13 cellular contexts compared by ENCODE assay signal in genomic region chr16:58829096-58829495, GRCh38.
"Had no signal": no experiment of that assay in that cellular context is flagged by ENCODE, and none has a peak within 500 bp of the region (broad histone marks: within the 10 kb centered on the region; RNA-seq: fewer than 3 reads in every experiment).

No MANE protein-coding gene starts in this region.

- ATAC-seq: body of pancreas, mucosa of descending colon, natural killer cell had no signal

- DNase-seq: activated naive CD4-positive, alpha-beta T cell treated with anti-CD3 and anti-CD28 coated beads, Interleukin-2, amount 50 U/mL, for 16 hours; activated T-cell treated with anti-CD3 and anti-CD28 coated beads, Interleukin-2, amount 50 U/mL, for 1 hour; amniotic stem cell; body of pancreas; central memory CD4-positive, alpha-beta T cell; cortex of kidney; effector memory CD4-positive, alpha-beta T cell; erythroblast; glutamatergic neuron; left cardiac atrium; mucosa of descending colon; natural killer cell; occipital lobe had no signal

- H3K4me1 ChIP-seq: body of pancreas had no signal

- H3K4me3 ChIP-seq: body of pancreas, mucosa of descending colon had no signal

- H3K27ac ChIP-seq: body of pancreas had no signal

- H3K9me3 ChIP-seq: body of pancreas, mucosa of descending colon had no signal

- H3K27me3 ChIP-seq: body of pancreas had no signal
